In the genomic region with DNA sequence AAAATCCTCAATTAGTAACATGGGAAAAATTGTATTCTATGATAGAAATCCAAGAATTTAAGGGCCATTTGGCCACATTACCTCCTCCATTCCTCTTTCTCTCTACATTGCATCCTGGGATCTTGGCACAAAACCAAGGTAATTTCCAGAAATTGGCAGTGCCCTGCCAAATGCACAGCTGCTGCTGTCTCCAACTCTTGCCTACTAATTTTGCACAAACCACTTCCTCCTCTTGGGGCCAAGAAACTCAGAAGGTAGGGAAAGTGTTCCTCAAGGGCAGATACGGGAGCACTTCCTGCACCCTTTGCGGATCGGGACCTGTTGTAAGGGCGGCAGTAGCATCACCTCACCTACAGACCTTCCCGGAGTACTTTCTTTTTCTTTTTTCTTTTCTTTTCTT, we compare ENCODE assay signal across 9 cellular contexts. TPM values are rescaled to one million over a fixed set of nuclear protein-coding genes. Genes with fewer than 3 reads are reported as not detected.
DNase-seq lines count a peak whose midpoint lies in the region; TF ChIP-seq lines count a peak whose summit lies in the region.
"Had no signal": no experiment of that assay in that cellular context is flagged by ENCODE, and none has a peak within 500 bp of the region (broad histone marks: within the 10 kb centered on the region; RNA-seq: fewer than 3 reads in every experiment).

No MANE protein-coding gene starts in this region.

- H3K27me3 ChIP-seq in MG63: no peaks in the 10 kb centered on the region

- no peak for TF ChIP-seq CTCF in RWPE1 (conservative IDR thresholded peaks at IDR 0.05; ENCODE audit: low read depth)
- TF ChIP-seq CTCF in GM13977 (IDR thresholded peaks at IDR 0.05; ENCODE audit: extremely low read depth, insufficient read depth, missing control alignments): no peak

- in situ Hi-C loops in GM13977 (cut with MboI; ENCODE audit: low pct_unique_long_range_greater_than_20kb, low sequenced_read_pairs, unreplicated experiment): no loop called here

- POLR2A ChIA-PET in RWPE1 (lab: Yijun Ruan, JAX; ENCODE audit: low non-redundant PET): no interaction called here

- no peaks in the 10 kb centered on the region for H3K36me3 ChIP-seq in MG63
- H3K36me3 ChIP-seq: HAP-1 had no signal

- DNase-seq in CD1c-positive myeloid dendritic cell (ENCODE audit: extremely low spot score) (peak; percentile 6), MG63 (peak; percentile 64), RWPE1 (ENCODE audit: low spot score) (peak; percentile 11), glomerular visceral epithelial cell (ENCODE audit: extremely low spot score) (peak; percentile 68), GM13977 (ENCODE audit: low spot score) (no peak), dedifferentiated amniotic fluid mesenchymal stem cell (ENCODE audit: extremely low spot score) (no peak), NCI-H187 (lab: John Stamatoyannopoulos, UW) (no peak)
- DNase-seq in activated naive CD4-positive, alpha-beta T cell treated with anti-CD3 and anti-CD28 coated beads, Interleukin-2, amount 50 U/mL, for 16 hours: no peak

- peak overlapping the region; percentile 25; the same call in 1 of the 2 replicates for H3K27ac ChIP-seq in RWPE1

- no peaks in the 10 kb centered on the region for H3K9me3 ChIP-seq in MG63
- H3K9me3 ChIP-seq: HAP-1 had no signal

- CTCF ChIA-PET in RWPE1 (lab: Yijun Ruan, JAX): no interaction called here

- H3K4me3 ChIP-seq in MG63: no peak overlapping the region
- H3K4me3 ChIP-seq: HAP-1 had no signal

RNA-seq across cellular contexts. Expression of a gene that starts 57.8 kb away (rescaled TPM):
- 10.5 and 15.1 TPM in 2 replicates for total RNA-seq in MG63 (2014; rRNA removed; shearing (Covaris generic); ENCODE audit: low replicate concordance)

Comparison
In these comparisons a context has a peak if more than half of its experiments do, and no peak if none do; other contexts are left out.
1. DNase-seq: peak in CD1c-positive myeloid dendritic cell (single experiment), MG63 (single experiment), RWPE1 (single experiment) and glomerular visceral epithelial cell (single experiment); none in GM13977 (single experiment), dedifferentiated amniotic fluid mesenchymal stem cell (single experiment), NCI-H187 (0 of 2) and activated naive CD4-positive, alpha-beta T cell treated with anti-CD3 and anti-CD28 coated beads, Interleukin-2, amount 50 U/mL, for 16 hours (single experiment).